In the genomic region with DNA sequence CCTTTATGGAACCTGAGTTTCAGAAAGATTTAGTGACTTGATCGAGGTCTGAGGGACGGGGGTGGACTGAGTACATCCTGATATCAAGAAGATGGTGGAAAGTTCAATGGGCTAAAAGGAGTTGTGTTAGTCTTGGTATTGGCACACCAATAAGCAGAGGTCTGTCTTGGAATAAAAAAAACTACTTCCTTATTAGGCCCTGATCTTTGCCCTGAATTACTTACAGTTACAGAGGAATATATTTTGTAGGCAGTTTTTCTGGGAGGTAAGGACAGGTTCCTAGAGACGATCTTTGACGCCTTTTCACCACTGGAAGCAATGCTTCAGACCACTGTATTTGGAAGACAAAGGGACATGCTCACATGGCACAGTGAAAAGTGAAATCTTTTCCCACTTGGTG, we compare ENCODE assay signal across 9 cellular contexts. TPM values are rescaled to one million over a fixed set of nuclear protein-coding genes. Genes with fewer than 3 reads are reported as not detected.
DNase-seq lines count a peak whose midpoint lies in the region; ATAC-seq and TF ChIP-seq lines count a peak whose summit lies in the region.
"Had no signal": no experiment of that assay in that cellular context is flagged by ENCODE, and none has a peak within 500 bp of the region (broad histone marks: within the 10 kb centered on the region; RNA-seq: fewer than 3 reads in every experiment).

No MANE protein-coding gene starts in this region.

- H3K27ac Mint-ChIP-seq in Calu3 (ENCODE audit: unreplicated experiment): peak overlapping the region; percentile 76
- H3K27ac Mint-ChIP-seq in central memory CD8-positive, alpha-beta T cell (ENCODE audit: low read depth): no peak overlapping the region
- H3K27ac Mint-ChIP-seq in natural killer cell: no peak overlapping the region
- H3K27ac Mint-ChIP-seq: activated T-cell treated with anti-CD3 and anti-CD28 coated beads, Interleukin-2, amount 50 U/mL, for 72 hours had no signal

- intact Hi-C loops in Calu3 (cut with micrococcal nuclease; ENCODE audit: unreplicated experiment) (loop anchor here (10.0 kb wide), 1 partner anchor 110 kb away; the partner anchor contains the start of gene LANCL3), natural killer cell (cut with micrococcal nuclease) (no loop called here)

- no peaks in the 10 kb centered on the region for H3K9me3 Mint-ChIP-seq in Calu3 (ENCODE audit: low read depth, unreplicated experiment)
- H3K9me3 Mint-ChIP-seq in central memory CD8-positive, alpha-beta T cell: no peaks in the 10 kb centered on the region
- H3K9me3 Mint-ChIP-seq in natural killer cell: no peaks in the 10 kb centered on the region
- H3K9me3 Mint-ChIP-seq: activated T-cell treated with anti-CD3 and anti-CD28 coated beads, Interleukin-2, amount 50 U/mL, for 72 hours had no signal

- CTCF ChIA-PET in Calu3 (lab: Charles Lee): interaction anchor here (0.8 to 0.9 kb wide), 2 partner anchors 113 to 198 kb away, joined by 3 read pairs; no protein-coding TSS in a partner anchor

- H3K27me3 Mint-ChIP-seq in Calu3 (ENCODE audit: unreplicated experiment) (no peaks in the 10 kb centered on the region), natural killer cell (ENCODE audit: low read depth in 2 of 2) (peaks cover 0 to 7% of the 10 kb centered on the region in 2 donors)
- H3K27me3 Mint-ChIP-seq in central memory CD8-positive, alpha-beta T cell: no peaks in the 10 kb centered on the region

- BruUV-seq in Calu3 (replicated peaks; lab: Mats Ljungman, UMichigan): no TSS peak

- no peak for DNase-seq in Calu3
- DNase-seq in LoVo (ENCODE audit: low spot score): peak; percentile 41
- no peak for DNase-seq in central memory CD8-positive, alpha-beta T cell (ENCODE audit: low spot score in 2 of 2)
- no peak for DNase-seq in natural killer cell
- no peak for DNase-seq in HuH-7 (ENCODE audit: low spot score)
- DNase-seq in retina: no peak

- ATAC-seq in central memory CD8-positive, alpha-beta T cell (replicated peaks; ENCODE audit: extremely low read depth, poor library complexity, severe bottlenecking): no peak
- ATAC-seq in natural killer cell (no peak), GM21447 (IDR thresholded peaks at IDR 0.05; ENCODE audit: unreplicated experiment) (no peak), GM19035 (IDR thresholded peaks at IDR 0.05; ENCODE audit: unreplicated experiment) (no peak)

- H3K36me3 Mint-ChIP-seq in Calu3 (ENCODE audit: insufficient read depth, unreplicated experiment): peaks cover 23% of the 10 kb centered on the region
- H3K36me3 Mint-ChIP-seq in central memory CD8-positive, alpha-beta T cell (ENCODE audit: insufficient read depth): no peaks in the 10 kb centered on the region
- no peaks in the 10 kb centered on the region for H3K36me3 Mint-ChIP-seq in natural killer cell

- no peak for TF ChIP-seq CTCF in Calu3 (IDR thresholded peaks at IDR 0.05; ENCODE audit: unreplicated experiment)
- TF ChIP-seq CTCF in natural killer cell (IDR thresholded peaks at IDR 0.05): no peak

- H3K4me1 Mint-ChIP-seq in Calu3 (ENCODE audit: low read depth, unreplicated experiment): peaks cover 14% of the 10 kb centered on the region
- no peaks in the 10 kb centered on the region for H3K4me1 Mint-ChIP-seq in central memory CD8-positive, alpha-beta T cell
- peaks cover 4 to 6% of the 10 kb centered on the region in 2 donors for H3K4me1 Mint-ChIP-seq in natural killer cell

- H3K4me3 Mint-ChIP-seq in Calu3 (ENCODE audit: low read depth, unreplicated experiment) (peak overlapping the region; percentile 89), natural killer cell (peak overlapping the region; percentile 29)
- peak overlapping the region; percentile 32 for H3K4me3 Mint-ChIP-seq in central memory CD8-positive, alpha-beta T cell

RNA-seq across cellular contexts. Expression of gene XK, which starts 0.7 kb away (rescaled TPM):
- total RNA-seq in Calu3 (2022) (11.3 and 14.7 TPM in 2 replicates), natural killer cell (1 to 10 TPM in 1 of 3 donors, under 1 TPM in 2; 0.29 to 1.3 (median 0.56) TPM)
- total RNA-seq: activated T-cell treated with anti-CD3 and anti-CD28 coated beads, Interleukin-2, amount 50 U/mL, for 72 hours had no signal

Comparison
In these comparisons a context has a peak if more than half of its experiments do, and no peak if none do; other contexts are left out.
1. H3K4me3 Mint-ChIP-seq: peak in every context shown above with its lines; median percentile 89 in Calu3; 32 in central memory CD8-positive, alpha-beta T cell; 29 in natural killer cell.